In genomic region chr7:107035446-107035845, GRCh38 we compare ENCODE assay signal across 1 cellular context.
A peak's percentile ranks its signal among the peaks of the same experiment; 100 is the strongest.
TF ChIP-seq lines count a peak whose summit lies in the region.

No MANE protein-coding gene starts in this region.

TF ChIP-seq in K562, 482 proteins besides CTCF, POLR2A, EP300 and RAD21 (continued from another document and continues in another):
- TF ChIP-seq SIRT6 (IDR thresholded peaks at IDR 0.05; ENCODE audit: low read depth, low read length) (no peak), DACH1 (IDR thresholded peaks at IDR 0.05; ENCODE audit: partially characterized antibody) (no peak), U2AF2 (optimal IDR thresholded peaks at IDR 0.05; ENCODE audit: low read depth, low read length) (no peak), ERF (CRISPR knock-in tag; IDR thresholded peaks at IDR 0.05) (no peak), ETV5 (CRISPR knock-in tag; IDR thresholded peaks at IDR 0.05; ENCODE audit: low read depth) (peak; percentile 37; the same call in 1 of the 2 replicates), CEBPB (tag; IDR thresholded peaks at IDR 0.05) (0 out of 2 replicates have a peak, but pooled peaks have one; percentile 23), TAF15 (IDR thresholded peaks at IDR 0.05; ENCODE audit: low read depth, low read length) (no peak), ZNF24 (IDR thresholded peaks at IDR 0.05) (no peak), ZZZ3 (IDR thresholded peaks at IDR 0.05) (no peak), STAT5A (IDR thresholded peaks at IDR 0.05; ENCODE audit: borderline replicate concordance, low read length) (peak; percentile 77), COPS2 (conservative IDR thresholded peaks at IDR 0.05) (no peak), ZBTB1 (CRISPR knock-in tag; IDR thresholded peaks at IDR 0.05; ENCODE audit: borderline replicate concordance, low read depth) (no peak), XRCC4 (IDR thresholded peaks at IDR 0.05; ENCODE audit: extremely low read depth, insufficient read depth, insufficient read length) (no peak), THRAP3 (IDR thresholded peaks at IDR 0.05; ENCODE audit: borderline replicate concordance) (no peak), ZFP91 (CRISPR knock-in tag; IDR thresholded peaks at IDR 0.05) (no peak), BCL6 (CRISPR knock-in tag; IDR thresholded peaks at IDR 0.05) (no peak), ZC3H4 (CRISPR knock-in tag; IDR thresholded peaks at IDR 0.05; ENCODE audit: borderline replicate concordance) (no peak), FOXJ2 (tag; IDR thresholded peaks at IDR 0.05) (no peak), ETS2 (tag; IDR thresholded peaks at IDR 0.05; ENCODE audit: borderline replicate concordance, poor library complexity, severe bottlenecking) (no peak), HDAC1 (IDR thresholded peaks at IDR 0.05) (peak; percentile 60 to 88; a peak in 2 of 4 replicates), ZNF324 (CRISPR knock-in tag; IDR thresholded peaks at IDR 0.05) (no peak), TCF3 (CRISPR knock-in tag; IDR thresholded peaks at IDR 0.05) (peak; percentile 89), TCF7 (IDR thresholded peaks at IDR 0.05; ENCODE audit: borderline replicate concordance) (peak; percentile 58; the same call in 1 of the 2 replicates), ZNF589 (CRISPR knock-in tag; IDR thresholded peaks at IDR 0.05; ENCODE audit: low read depth) (peak; percentile 63; the same call in 1 of the 2 replicates), PHF20 (IDR thresholded peaks at IDR 0.05; ENCODE audit: partially characterized antibody) (no peak), PTRF (tag; IDR thresholded peaks at IDR 0.05) (no peak), MXD1 (CRISPR knock-in tag; IDR thresholded peaks at IDR 0.05; ENCODE audit: borderline replicate concordance, poor library complexity, severe bottlenecking) (no peak), BDP1 (IDR thresholded peaks at IDR 0.05; ENCODE audit: insufficient read depth, insufficient read length) (no peak), ATF4 (CRISPR knock-in tag; IDR thresholded peaks at IDR 0.05) (0 out of 2 replicates have a peak, but pooled peaks have one; percentile 56), JUND (IDR thresholded peaks at IDR 0.05; ENCODE audit: borderline replicate concordance, low read depth, low read length) (peak; percentile 100), JUND (tag; IDR thresholded peaks at IDR 0.05; ENCODE audit: borderline replicate concordance, low read depth, low read length) (peak; percentile 99), CAMTA2 (CRISPR knock-in tag; conservative IDR thresholded peaks at IDR 0.05) (no peak), KLF10 (CRISPR knock-in tag; IDR thresholded peaks at IDR 0.05) (no peak), E2F3 (CRISPR knock-in tag; IDR thresholded peaks at IDR 0.05) (no peak), PCBP2 (IDR thresholded peaks at IDR 0.05; ENCODE audit: low read depth, low read length, poor library complexity, severe bottlenecking) (no peak), RFX5 (IDR thresholded peaks at IDR 0.05; ENCODE audit: low read depth, low read length) (no peak), ZNF354B (CRISPR knock-in tag; IDR thresholded peaks at IDR 0.05) (no peak; the same call in 1 of the 2 replicates), NFIC (IDR thresholded peaks at IDR 0.05) (peak; percentile 55), ZNF277 (CRISPR knock-in tag; IDR thresholded peaks at IDR 0.05; ENCODE audit: borderline replicate concordance) (no peak), FOS (IDR thresholded peaks at IDR 0.05; ENCODE audit: extremely low read depth, insufficient read length) (peak; percentile 85), MCM7 (IDR thresholded peaks at IDR 0.05) (no peak), SIX5 (IDR thresholded peaks at IDR 0.05; ENCODE audit: borderline replicate concordance in 1 of 2, insufficient read depth in 1 of 2, low read depth in 1 of 2, low read length in 2 of 2) (no peak), ZNF764 (CRISPR knock-in tag; IDR thresholded peaks at IDR 0.05; ENCODE audit: low read depth) (no peak), GATAD2B (IDR thresholded peaks at IDR 0.05; ENCODE audit: borderline replicate concordance) (peak; percentile 78), HES1 (IDR thresholded peaks at IDR 0.05; ENCODE audit: low read depth) (peak; percentile 56; the same call in 1 of the 2 replicates), ZKSCAN8 (CRISPR knock-in tag; IDR thresholded peaks at IDR 0.05) (no peak), MYNN (IDR thresholded peaks at IDR 0.05) (peak; percentile 36; the same call in 1 of the 2 replicates), MYNN (CRISPR knock-in tag; IDR thresholded peaks at IDR 0.05) (no peak), RBFOX2 (IDR thresholded peaks at IDR 0.05; ENCODE audit: low read depth, low read length) (no peak)
- TF ChIP-seq, protein P1, sequence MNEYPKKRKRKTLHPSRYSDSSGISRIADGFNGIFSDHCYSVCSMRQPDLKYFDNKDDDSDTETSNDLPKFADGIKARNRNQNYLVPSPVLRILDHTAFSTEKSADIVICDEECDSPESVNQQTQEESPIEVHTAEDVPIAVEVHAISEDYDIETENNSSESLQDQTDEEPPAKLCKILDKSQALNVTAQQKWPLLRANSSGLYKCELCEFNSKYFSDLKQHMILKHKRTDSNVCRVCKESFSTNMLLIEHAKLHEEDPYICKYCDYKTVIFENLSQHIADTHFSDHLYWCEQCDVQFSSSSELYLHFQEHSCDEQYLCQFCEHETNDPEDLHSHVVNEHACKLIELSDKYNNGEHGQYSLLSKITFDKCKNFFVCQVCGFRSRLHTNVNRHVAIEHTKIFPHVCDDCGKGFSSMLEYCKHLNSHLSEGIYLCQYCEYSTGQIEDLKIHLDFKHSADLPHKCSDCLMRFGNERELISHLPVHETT (CRISPR knock-in tag; conservative IDR thresholded peaks at IDR 0.05 in 1 of 2, IDR thresholded peaks at IDR 0.05 in 1 of 2) = peak in 1 of 2 experiments; percentile 43; a peak in 1 of 4 replicates
- TF ChIP-seq, protein P2, sequence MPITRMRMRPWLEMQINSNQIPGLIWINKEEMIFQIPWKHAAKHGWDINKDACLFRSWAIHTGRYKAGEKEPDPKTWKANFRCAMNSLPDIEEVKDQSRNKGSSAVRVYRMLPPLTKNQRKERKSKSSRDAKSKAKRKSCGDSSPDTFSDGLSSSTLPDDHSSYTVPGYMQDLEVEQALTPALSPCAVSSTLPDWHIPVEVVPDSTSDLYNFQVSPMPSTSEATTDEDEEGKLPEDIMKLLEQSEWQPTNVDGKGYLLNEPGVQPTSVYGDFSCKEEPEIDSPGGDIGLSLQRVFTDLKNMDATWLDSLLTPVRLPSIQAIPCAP (CRISPR knock-in tag; IDR thresholded peaks at IDR 0.05; ENCODE audit: borderline replicate concordance) = no peak
- TF ChIP-seq, protein P3, sequence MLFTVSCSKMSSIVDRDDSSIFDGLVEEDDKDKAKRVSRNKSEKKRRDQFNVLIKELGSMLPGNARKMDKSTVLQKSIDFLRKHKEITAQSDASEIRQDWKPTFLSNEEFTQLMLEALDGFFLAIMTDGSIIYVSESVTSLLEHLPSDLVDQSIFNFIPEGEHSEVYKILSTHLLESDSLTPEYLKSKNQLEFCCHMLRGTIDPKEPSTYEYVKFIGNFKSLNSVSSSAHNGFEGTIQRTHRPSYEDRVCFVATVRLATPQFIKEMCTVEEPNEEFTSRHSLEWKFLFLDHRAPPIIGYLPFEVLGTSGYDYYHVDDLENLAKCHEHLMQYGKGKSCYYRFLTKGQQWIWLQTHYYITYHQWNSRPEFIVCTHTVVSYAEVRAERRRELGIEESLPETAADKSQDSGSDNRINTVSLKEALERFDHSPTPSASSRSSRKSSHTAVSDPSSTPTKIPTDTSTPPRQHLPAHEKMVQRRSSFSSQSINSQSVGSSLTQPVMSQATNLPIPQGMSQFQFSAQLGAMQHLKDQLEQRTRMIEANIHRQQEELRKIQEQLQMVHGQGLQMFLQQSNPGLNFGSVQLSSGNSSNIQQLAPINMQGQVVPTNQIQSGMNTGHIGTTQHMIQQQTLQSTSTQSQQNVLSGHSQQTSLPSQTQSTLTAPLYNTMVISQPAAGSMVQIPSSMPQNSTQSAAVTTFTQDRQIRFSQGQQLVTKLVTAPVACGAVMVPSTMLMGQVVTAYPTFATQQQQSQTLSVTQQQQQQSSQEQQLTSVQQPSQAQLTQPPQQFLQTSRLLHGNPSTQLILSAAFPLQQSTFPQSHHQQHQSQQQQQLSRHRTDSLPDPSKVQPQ (CRISPR knock-in tag; IDR thresholded peaks at IDR 0.05; ENCODE audit: borderline replicate concordance) = no peak
- TF ChIP-seq, protein P4, sequence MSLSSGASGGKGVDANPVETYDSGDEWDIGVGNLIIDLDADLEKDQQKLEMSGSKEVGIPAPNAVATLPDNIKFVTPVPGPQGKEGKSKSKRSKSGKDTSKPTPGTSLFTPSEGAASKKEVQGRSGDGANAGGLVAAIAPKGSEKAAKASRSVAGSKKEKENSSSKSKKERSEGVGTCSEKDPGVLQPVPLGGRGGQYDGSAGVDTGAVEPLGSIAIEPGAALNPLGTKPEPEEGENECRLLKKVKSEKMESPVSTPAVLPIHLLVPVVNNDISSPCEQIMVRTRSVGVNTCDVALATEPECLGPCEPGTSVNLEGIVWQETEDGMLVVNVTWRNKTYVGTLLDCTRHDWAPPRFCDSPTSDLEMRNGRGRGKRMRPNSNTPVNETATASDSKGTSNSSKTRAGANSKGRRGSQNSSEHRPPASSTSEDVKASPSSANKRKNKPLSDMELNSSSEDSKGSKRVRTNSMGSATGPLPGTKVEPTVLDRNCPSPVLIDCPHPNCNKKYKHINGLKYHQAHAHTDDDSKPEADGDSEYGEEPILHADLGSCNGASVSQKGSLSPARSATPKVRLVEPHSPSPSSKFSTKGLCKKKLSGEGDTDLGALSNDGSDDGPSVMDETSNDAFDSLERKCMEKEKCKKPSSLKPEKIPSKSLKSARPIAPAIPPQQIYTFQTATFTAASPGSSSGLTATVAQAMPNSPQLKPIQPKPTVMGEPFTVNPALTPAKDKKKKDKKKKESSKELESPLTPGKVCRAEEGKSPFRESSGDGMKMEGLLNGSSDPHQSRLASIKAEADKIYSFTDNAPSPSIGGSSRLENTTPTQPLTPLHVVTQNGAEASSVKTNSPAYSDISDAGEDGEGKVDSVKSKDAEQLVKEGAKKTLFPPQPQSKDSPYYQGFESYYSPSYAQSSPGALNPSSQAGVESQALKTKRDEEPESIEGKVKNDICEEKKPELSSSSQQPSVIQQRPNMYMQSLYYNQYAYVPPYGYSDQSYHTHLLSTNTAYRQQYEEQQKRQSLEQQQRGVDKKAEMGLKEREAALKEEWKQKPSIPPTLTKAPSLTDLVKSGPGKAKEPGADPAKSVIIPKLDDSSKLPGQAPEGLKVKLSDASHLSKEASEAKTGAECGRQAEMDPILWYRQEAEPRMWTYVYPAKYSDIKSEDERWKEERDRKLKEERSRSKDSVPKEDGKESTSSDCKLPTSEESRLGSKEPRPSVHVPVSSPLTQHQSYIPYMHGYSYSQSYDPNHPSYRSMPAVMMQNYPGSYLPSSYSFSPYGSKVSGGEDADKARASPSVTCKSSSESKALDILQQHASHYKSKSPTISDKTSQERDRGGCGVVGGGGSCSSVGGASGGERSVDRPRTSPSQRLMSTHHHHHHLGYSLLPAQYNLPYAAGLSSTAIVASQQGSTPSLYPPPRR (CRISPR knock-in tag; IDR thresholded peaks at IDR 0.05; ENCODE audit: borderline replicate concordance) = no peak
- TF ChIP-seq, protein P5, sequence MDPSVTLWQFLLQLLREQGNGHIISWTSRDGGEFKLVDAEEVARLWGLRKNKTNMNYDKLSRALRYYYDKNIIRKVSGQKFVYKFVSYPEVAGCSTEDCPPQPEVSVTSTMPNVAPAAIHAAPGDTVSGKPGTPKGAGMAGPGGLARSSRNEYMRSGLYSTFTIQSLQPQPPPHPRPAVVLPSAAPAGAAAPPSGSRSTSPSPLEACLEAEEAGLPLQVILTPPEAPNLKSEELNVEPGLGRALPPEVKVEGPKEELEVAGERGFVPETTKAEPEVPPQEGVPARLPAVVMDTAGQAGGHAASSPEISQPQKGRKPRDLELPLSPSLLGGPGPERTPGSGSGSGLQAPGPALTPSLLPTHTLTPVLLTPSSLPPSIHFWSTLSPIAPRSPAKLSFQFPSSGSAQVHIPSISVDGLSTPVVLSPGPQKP (CRISPR knock-in tag; IDR thresholded peaks at IDR 0.05) = no peak
